8 cellular contexts compared by ENCODE assay signal in genomic region chr4:140243345-140243753, GRCh38.
DNase-seq lines count a peak whose midpoint lies in the region; ATAC-seq, FAIRE-seq and TF ChIP-seq lines count a peak whose summit lies in the region.

No MANE protein-coding gene starts in this region.

- 0% methylated on average over 6 of the region's 6 CpGs for WGBS in GM12878 (ENCODE audit: insufficient coverage, insufficient replicate concordance, low lambda C conversion rate, missing lambda C conversion rate)

- no peaks in the 10 kb centered on the region for H3K9me3 ChIP-seq in GM12878 (replicated peaks; ENCODE audit: control insufficient read depth, insufficient read depth, low read length)

- peak overlapping the region; percentile 75 for H3K4me2 ChIP-seq in GM12878 (ENCODE audit: control insufficient read depth, insufficient read depth)

- peaks cover 14% of the 10 kb centered on the region for H3K4me1 ChIP-seq in GM12878 (ENCODE audit: control insufficient read depth, insufficient read depth, low read length)

- H3K27me3 ChIP-seq in GM12878 (replicated peaks in 1 of 2; ENCODE audit: control insufficient read depth in 2 of 2, insufficient read depth in 2 of 2, low read length in 1 of 2): peaks cover 2 to 4% of the 10 kb centered on the region in 2 experiments; a peak in 3 of 4 replicates

- no peak for TF ChIP-seq POLR2A in GM12878 (IDR thresholded peaks at IDR 0.05; ENCODE audit: low read depth, low read length)

- no peak overlapping the region for H3K27ac ChIP-seq in GM12878 (ENCODE audit: control insufficient read depth, insufficient read depth)
- H3K27ac ChIP-seq in caudate nucleus (ENCODE audit: low read depth, low read length): no peak overlapping the region

- FAIRE-seq in GM12878 (lab: Jason Lieb, UNC): peak; percentile 92

- H3K9ac ChIP-seq in GM12878 (ENCODE audit: control insufficient read depth, insufficient read depth, low read length): peak overlapping the region; percentile 25; the same call in 1 of the 2 replicates

- no peaks in the 10 kb centered on the region for H3K27me3 Mint-ChIP-seq in osteocyte (ENCODE audit: unreplicated experiment)

- H3K36me3 Mint-ChIP-seq in osteocyte (ENCODE audit: unreplicated experiment): no peaks in the 10 kb centered on the region

- DNase-seq in GDM1 (lab: John Stamatoyannopoulos, UW) (peak; percentile 35), GM19240 (ENCODE audit: insufficient read length, low spot score) (peak; percentile 19), NCI-H2196 treated with DMSO at 0.1 percent for 48 hours (lab: John Stamatoyannopoulos, UW; ENCODE audit: unreplicated experiment) (peak; percentile 60), GM12878 (ENCODE audit: low read depth, low spot score) (peak; percentile 26), osteocyte (ENCODE audit: extremely low spot score, unreplicated experiment) (no peak), caudate nucleus (lab: John Stamatoyannopoulos, UW) (no peak)
- DNase-seq in stimulated activated CD4-positive, alpha-beta T cell treated with anti-CD3 and anti-CD28 coated beads, Interleukin-4, amount 100 ng/mL, for 4 hours: peak; percentile 4 to 17

- 0 out of 2 replicates have a peak overlapping the region, but pooled peaks have one; percentile 8 for H3K4me3 ChIP-seq in GM12878

- RAD21 ChIA-PET in GM12878 (lab: Charles Lee; ENCODE audit: unreplicated experiment): interaction anchor here (1.0 to 1.4 kb wide), 2 partner anchors 12 to 264 kb away, joined by 3 read pairs; no protein-coding TSS in a partner anchor

- SMC1A ChIA-PET in GM12878 (lab: Charles Lee; ENCODE audit: uncharacterized antibody, unreplicated experiment): interaction anchor here (0.7 to 1.2 kb wide), 3 partner anchors 9 to 22 kb away, joined by 3 to 7 read pairs (median 4); no protein-coding TSS in a partner anchor

- POLR2A ChIA-PET in GM12878 (lab: Charles Lee): no interaction called here

- no peak for TF ChIP-seq RAD21 in GM12878 (IDR thresholded peaks at IDR 0.05; ENCODE audit: insufficient read depth, low read depth, low read length)

- H3K4me3 Mint-ChIP-seq in osteocyte (ENCODE audit: unreplicated experiment): no peak overlapping the region

- no peaks in the 10 kb centered on the region for H4K20me1 ChIP-seq in GM12878 (ENCODE audit: control insufficient read depth, insufficient read depth)

- no peaks in the 10 kb centered on the region for H3K9me3 Mint-ChIP-seq in osteocyte (ENCODE audit: unreplicated experiment)

- intact Hi-C loops in GM12878 (cut with micrococcal nuclease; ENCODE audit: unreplicated experiment): no loop called here

- peak; percentile 76 for ATAC-seq in HG03135 (IDR thresholded peaks at IDR 0.05; ENCODE audit: unreplicated experiment)
- ATAC-seq in GM12878: peak; percentile 90

- in situ Hi-C loops in GM12878 (cut with MboI): no loop called here

- H3K79me2 ChIP-seq in GM12878 (ENCODE audit: control insufficient read depth, insufficient read depth, low read length): no peaks in the 10 kb centered on the region

- no peak overlapping the region for H3K27ac Mint-ChIP-seq in osteocyte (ENCODE audit: unreplicated experiment)

- no peaks in the 10 kb centered on the region for H3K36me3 ChIP-seq in GM12878 (ENCODE audit: control insufficient read depth in 2 of 2, insufficient read depth in 2 of 2, low read length in 1 of 2)

- H2AFZ ChIP-seq in GM12878 (ENCODE audit: control insufficient read depth, low read depth, low read length): peak overlapping the region; percentile 58

- peaks cover 10% of the 10 kb centered on the region for H3K4me1 Mint-ChIP-seq in osteocyte (ENCODE audit: unreplicated experiment)

- CTCF ChIA-PET in GM12878 (lab: Yijun Ruan, JAX): interaction anchor here (0.6 to 1.4 kb wide), 8 partner anchors 9 to 640 kb away, joined by 3 to 5 read pairs (median 4); no protein-coding TSS in a partner anchor

- TF ChIP-seq EP300 in GM12878 (IDR thresholded peaks at IDR 0.05; ENCODE audit: borderline replicate concordance in 1 of 2, control insufficient read depth in 1 of 2, low read depth in 2 of 2, low read length in 2 of 2): 0 out of 4 replicates have a peak, but pooled peaks of 1 of the 2 experiments have one; percentile 17

- no TSS peak for BruUV-seq in GM12878 (replicated peaks; lab: Mats Ljungman, UMichigan)

- TF ChIP-seq CTCF in GM12878 (IDR thresholded peaks at IDR 0.05 in 2 of 3, conservative IDR thresholded peaks at IDR 0.05 in 1 of 3; ENCODE audit: control insufficient read depth in 2 of 3, extremely low read depth in 1 of 3, insufficient read depth in 1 of 3, low read depth in 3 of 3, low read length in 3 of 3) (no peak), osteocyte (IDR thresholded peaks at IDR 0.05) (no peak)

TF ChIP-seq in GM12878, 131 proteins besides CTCF, POLR2A, EP300 and RAD21:
- TF ChIP-seq LARP7 (IDR thresholded peaks at IDR 0.05): no peak
- TF ChIP-seq FOS (IDR thresholded peaks at IDR 0.05; ENCODE audit: borderline replicate concordance, extremely low read depth, insufficient read length): no peak
- TF ChIP-seq ESRRA (IDR thresholded peaks at IDR 0.05; ENCODE audit: low read length): no peak
- TF ChIP-seq FOXK2 (IDR thresholded peaks at IDR 0.05): no peak
- no peak; the same call in 1 of the 2 replicates for TF ChIP-seq IKZF1 (conservative IDR thresholded peaks at IDR 0.05)

Comparison
In these comparisons a context has a peak if more than half of its experiments do, and no peak if none do; other contexts are left out.
1. DNase-seq: peak in GDM1 (single experiment), GM19240 (single experiment), NCI-H2196 treated with DMSO at 0.1 percent for 48 hours (single experiment), GM12878 (single experiment) and stimulated activated CD4-positive, alpha-beta T cell treated with anti-CD3 and anti-CD28 coated beads, Interleukin-4, amount 100 ng/mL, for 4 hours (2 of 2); none in osteocyte (single experiment) and caudate nucleus (0 of 61).